Comparison of ENCODE assay signal across 16 cellular contexts in genomic region chr11:57320719-57321387, GRCh38. TPM values are rescaled to one million over a fixed set of nuclear protein-coding genes. Genes with fewer than 3 reads are reported as not detected.
DNase-seq lines count a peak whose midpoint lies in the region; ATAC-seq and TF ChIP-seq lines count a peak whose summit lies in the region.
"Had no signal": no experiment of that assay in that cellular context is flagged by ENCODE, and none has a peak within 500 bp of the region (broad histone marks: within the 10 kb centered on the region; RNA-seq: fewer than 3 reads in every experiment).

No MANE protein-coding gene starts in this region.

- TF ChIP-seq CTCF in right atrium auricular region (IDR thresholded peaks at IDR 0.05), result no peak
- no peak for TF ChIP-seq CTCF in nephron (IDR thresholded peaks at IDR 0.05; ENCODE audit: unreplicated experiment in 3 of 3)
- TF ChIP-seq CTCF in vagina (IDR thresholded peaks at IDR 0.05), result no peak

- H3K4me3 ChIP-seq in right atrium auricular region (peak overlapping the region in 1 of 2 donors; percentile 86), esophagus (ENCODE audit: low read depth in 1 of 2, low read length in 2 of 2) (peak overlapping the region in 1 of 2 donors; percentile 82), vagina (peak overlapping the region; percentile 89 to 96)

- H3K27me3 Mint-ChIP-seq in nephron (ENCODE audit: low read depth), result peaks cover 3% of the 10 kb centered on the region
- H3K27me3 Mint-ChIP-seq: activated CD4-positive, alpha-beta T cell treated with anti-CD3 and anti-CD28 coated beads for 36 hours; activated naive CD8-positive, alpha-beta T cell had no signal

- H3K36me3 Mint-ChIP-seq in nephron (ENCODE audit: low read depth), result peaks cover 20% of the 10 kb centered on the region

- no peaks in the 10 kb centered on the region for H3K9me3 ChIP-seq in right atrium auricular region
- H3K9me3 ChIP-seq in esophagus (ENCODE audit: control insufficient read depth in 2 of 2, insufficient read depth in 1 of 2, low read depth in 1 of 2, low read length in 1 of 2), result no peaks in the 10 kb centered on the region
- no peaks in the 10 kb centered on the region for H3K9me3 ChIP-seq in vagina

- H3K9me3 Mint-ChIP-seq in nephron, result no peaks in the 10 kb centered on the region

- peaks cover 45% of the 10 kb centered on the region for H3K4me1 Mint-ChIP-seq in nephron

- no peaks in the 10 kb centered on the region for H3K27me3 ChIP-seq in right atrium auricular region
- H3K27me3 ChIP-seq in esophagus (ENCODE audit: control insufficient read depth in 1 of 2, insufficient read depth in 2 of 2, low read length in 2 of 2), result no peaks in the 10 kb centered on the region
- no peaks in the 10 kb centered on the region for H3K27me3 ChIP-seq in vagina

- TF ChIP-seq POLR2A in vagina (IDR thresholded peaks at IDR 0.05), result no peak

- intact Hi-C loops in Right ventricle myocardium inferior (cut with DNase I), result no loop called here
- intact Hi-C loops in vagina (cut with DNase I), result loop anchor here (10.0 kb wide), 1 partner anchor 324 kb away; the partner anchor contains the start of gene YPEL4

- H3K36me3 ChIP-seq in right atrium auricular region (peaks cover 48% of the 10 kb centered on the region), esophagus (ENCODE audit: control insufficient read depth in 2 of 2, insufficient read depth in 2 of 2, low read length in 1 of 2) (peaks cover 6 to 37% of the 10 kb centered on the region in 2 donors), vagina (peaks cover 0 to 41% of the 10 kb centered on the region in 2 donors)

- WGBS in esophagus, 2 donors, result 56 to 74% methylated on average over 2 of the region's 2 CpGs

- no peak for ATAC-seq in Right ventricle myocardium inferior
- ATAC-seq in GM21526 (IDR thresholded peaks at IDR 0.05; ENCODE audit: low FRiP score, unreplicated experiment), result no peak
- ATAC-seq: activated CD4-positive, alpha-beta T cell treated with anti-CD3 and anti-CD28 coated beads for 36 hours had no signal

- H3K27ac ChIP-seq in right atrium auricular region (peak overlapping the region; percentile 90 to 94), esophagus (ENCODE audit: low read depth in 2 of 2, low read length in 1 of 2) (peak overlapping the region; percentile 99), vagina (peak overlapping the region; percentile 98)

- H3K27ac Mint-ChIP-seq in nephron, result peak overlapping the region; percentile 92 to 99 (median 98)
- H3K27ac Mint-ChIP-seq: activated CD4-positive, alpha-beta T cell treated with anti-CD3 and anti-CD28 coated beads for 36 hours; activated naive CD8-positive, alpha-beta T cell had no signal

- H3K4me3 Mint-ChIP-seq in nephron, result peak overlapping the region; percentile 89 to 97 (median 90)
- H3K4me3 Mint-ChIP-seq: activated CD4-positive, alpha-beta T cell treated with anti-CD3 and anti-CD28 coated beads for 36 hours; activated naive CD8-positive, alpha-beta T cell had no signal

- H3K4me1 ChIP-seq in right atrium auricular region (peaks cover 0 to 77% of the 10 kb centered on the region in 2 donors), esophagus (ENCODE audit: control insufficient read depth in 2 of 2, insufficient read depth in 2 of 2, low read length in 1 of 2) (peaks cover 14 to 33% of the 10 kb centered on the region in 2 donors), vagina (peaks cover 85% of the 10 kb centered on the region)

- DNase-seq in right atrium auricular region (ENCODE audit: low spot score) (no peak), Right ventricle myocardium inferior (ENCODE audit: missing footprints) (no peak), vagina (ENCODE audit: extremely low spot score in 2 of 2) (no peak), GM19240 (ENCODE audit: insufficient read length, low spot score) (no peak), NCI-H1930 (lab: John Stamatoyannopoulos, UW) (no peak)
- DNase-seq: activated CD4-positive, alpha-beta T cell treated with anti-CD3 and anti-CD28 coated beads for 36 hours; AML-193; HCEC 1CT; NCI-H1694; stimulated activated CD4-positive, alpha-beta T cell treated with anti-CD3 and anti-CD28 coated beads, Interleukin-2, amount 100 ng/mL, for 24 hours had no signal

RNA-seq across cellular contexts. Expression of gene TNKS1BP1, which starts 3.9 kb away (rescaled TPM):
- total RNA-seq in right atrium auricular region (10 to 100 TPM; 26.8 to 52.5 TPM), Right ventricle myocardium inferior (51.2 TPM), vagina (159 TPM)
- 100 to 1,000 TPM; 114 to 249 TPM for polyA plus RNA-seq in esophagus

RNA-seq across cellular contexts. Expression of gene SSRP1, which starts 14.8 kb away (rescaled TPM):
- total RNA-seq in right atrium auricular region, result 10 to 100 TPM; 42.3 to 54.3 TPM
- 33.8 TPM for total RNA-seq in Right ventricle myocardium inferior
- polyA plus RNA-seq in esophagus, result 10 to 100 TPM; 18.8 to 67.4 TPM
- total RNA-seq in vagina, result 85.4 TPM

RNA-seq across cellular contexts. Expression of gene P2RX3, which starts 17.3 kb away (rescaled TPM):
- total RNA-seq in right atrium auricular region (1 to 10 TPM in 1 of 2 donors, not detected in 1; 1.4 TPM), Right ventricle myocardium inferior (3.2 TPM), vagina (not detected)
- polyA plus RNA-seq in esophagus, result not detected
- total RNA-seq: activated CD4-positive, alpha-beta T cell treated with anti-CD3 and anti-CD28 coated beads for 36 hours; endothelial cell of umbilical vein; mesenteric fat pad had no signal
- polyA plus RNA-seq: endothelial cell of umbilical vein had no signal
